13 cellular contexts compared by ENCODE assay signal in the genomic region with DNA sequence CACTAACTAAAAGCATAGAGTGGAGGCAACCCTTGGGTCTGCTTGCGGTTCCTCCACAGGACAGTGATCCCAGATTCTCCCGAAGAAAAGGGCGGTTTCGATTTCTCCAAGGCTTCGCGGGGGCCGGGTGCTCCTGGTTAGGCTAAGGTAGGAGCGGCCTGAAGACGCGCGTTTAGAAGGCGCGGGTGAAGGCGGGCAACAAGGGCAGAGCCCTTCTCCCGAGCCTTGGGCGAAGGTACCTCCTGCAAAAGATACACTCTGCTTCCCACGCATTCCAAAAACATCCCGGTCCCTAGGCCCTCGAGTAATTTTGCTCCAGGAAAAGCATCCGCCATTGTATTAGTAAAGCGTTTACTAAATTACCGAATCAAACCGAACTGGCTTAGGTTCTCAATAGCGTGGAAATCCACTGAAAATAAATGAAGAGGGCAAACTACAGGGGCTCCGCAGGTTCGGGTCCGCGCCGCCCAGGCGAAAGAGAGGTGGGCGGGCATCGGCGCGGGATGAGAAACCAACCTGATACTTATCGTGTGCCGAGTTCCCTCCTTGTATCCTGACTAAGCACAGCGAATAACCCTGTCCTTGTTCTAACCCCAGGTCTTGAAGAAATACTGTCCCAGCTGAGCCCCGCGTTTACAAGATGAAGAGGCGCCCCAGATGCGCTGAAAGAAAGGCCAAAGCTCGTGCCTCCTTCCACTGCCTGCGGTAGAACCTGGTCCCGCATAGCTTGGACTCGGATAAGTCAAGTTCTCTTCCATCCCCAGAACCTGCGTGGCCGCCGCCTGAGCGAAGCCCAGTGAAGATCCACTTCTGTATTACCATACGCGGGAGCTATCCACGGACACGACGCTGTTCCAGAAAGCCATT. TPM values are rescaled to one million over a fixed set of nuclear protein-coding genes. Genes with fewer than 3 reads are reported as not detected.
DNase-seq lines count a peak whose midpoint lies in the region; ATAC-seq and TF ChIP-seq lines count a peak whose summit lies in the region.
"Had no signal": no experiment of that assay in that cellular context is flagged by ENCODE, and none has a peak within 500 bp of the region (broad histone marks: within the 10 kb centered on the region; RNA-seq: fewer than 3 reads in every experiment).

No MANE protein-coding gene starts in this region.

- peak overlapping the region; percentile 89 to 94 for H3K27ac ChIP-seq in ovary
- H3K27ac ChIP-seq: body of pancreas, pancreas had no signal

- no peak for TF ChIP-seq EP300 in ovary (IDR thresholded peaks at IDR 0.05)

- intact Hi-C loops in ovary (cut with DNase I), result loop anchor here (10.0 kb wide), 3 partner anchors 99 to 181 kb away; a partner anchor contains a TSS

- peak overlapping the region; percentile 69 for H3K4me3 Mint-ChIP-seq in HFFc6
- peak overlapping the region; percentile 62 for H3K4me3 Mint-ChIP-seq in endothelial cell (ENCODE audit: unreplicated experiment)

- H3K36me3 Mint-ChIP-seq in HFFc6 (ENCODE audit: low read depth) (no peaks in the 10 kb centered on the region), endothelial cell (ENCODE audit: low read depth, unreplicated experiment) (no peaks in the 10 kb centered on the region)

- H3K36me3 ChIP-seq in BE2C (no peaks in the 10 kb centered on the region), ovary (no peaks in the 10 kb centered on the region)
- H3K36me3 ChIP-seq: pancreas had no signal

- no peaks in the 10 kb centered on the region for H3K9me3 ChIP-seq in BE2C
- no peaks in the 10 kb centered on the region for H3K9me3 ChIP-seq in ovary
- H3K9me3 ChIP-seq: body of pancreas, pancreas had no signal

- 3 to 8% (median 3%) methylated on average over 54 of the region's 54 CpGs for WGBS in ovary, 3 donors

- no peaks in the 10 kb centered on the region for H3K27me3 ChIP-seq in BE2C
- no peaks in the 10 kb centered on the region for H3K27me3 ChIP-seq in ovary

- peaks cover 88% of the 10 kb centered on the region for H3K27me3 Mint-ChIP-seq in HFFc6 (ENCODE audit: insufficient read depth)
- peaks cover 52% of the 10 kb centered on the region for H3K27me3 Mint-ChIP-seq in endothelial cell (ENCODE audit: unreplicated experiment)

- H3K27ac Mint-ChIP-seq in HFFc6 (no peak overlapping the region), endothelial cell (ENCODE audit: unreplicated experiment) (no peak overlapping the region)

- H3K4me3 ChIP-seq in BE2C (ENCODE audit: low read depth, low read length) (peak overlapping the region; percentile 63), ovary (peak overlapping the region; percentile 87)
- H3K4me3 ChIP-seq: body of pancreas had no signal

- H3K9me3 Mint-ChIP-seq in HFFc6, result no peaks in the 10 kb centered on the region
- H3K9me3 Mint-ChIP-seq in endothelial cell (ENCODE audit: unreplicated experiment), result no peaks in the 10 kb centered on the region

- H3K4me1 ChIP-seq in BE2C (no peaks in the 10 kb centered on the region), ovary (ENCODE audit: insufficient read depth) (peaks cover 12% of the 10 kb centered on the region)
- H3K4me1 ChIP-seq: pancreas had no signal

- H3K4me1 Mint-ChIP-seq in HFFc6 (ENCODE audit: low read depth), result peaks cover 11% of the 10 kb centered on the region; the same call in 1 of the 2 replicates
- H3K4me1 Mint-ChIP-seq in endothelial cell (ENCODE audit: unreplicated experiment), result peaks cover 31% of the 10 kb centered on the region

- DNase-seq in BE2C (no peak), HFFc6 (no peak), endothelial cell (ENCODE audit: low spot score) (peak; percentile 4), ovary (peak; percentile 35 to 62 (median 40)), epidermal melanocyte (ENCODE audit: insufficient read length, low spot score) (no peak), occipital lobe (lab: John Stamatoyannopoulos, UW) (no peak), medulla oblongata (ENCODE audit: extremely low spot score) (no peak)
- DNase-seq: body of pancreas, DMS53, NCI-H1930, pancreas, SHP77 treated with DMSO at 0.1 percent for 48 hours had no signal

- TF ChIP-seq CTCF in BE2C (IDR thresholded peaks at IDR 0.05; ENCODE audit: low read depth, low read length) (no peak), HFFc6 (IDR thresholded peaks at IDR 0.05) (no peak), endothelial cell (IDR thresholded peaks at IDR 0.05; ENCODE audit: unreplicated experiment) (no peak), ovary (IDR thresholded peaks at IDR 0.05) (no peak)

- TF ChIP-seq POLR2A in ovary (IDR thresholded peaks at IDR 0.05), result no peak

- no peak for ATAC-seq in HG03354 (IDR thresholded peaks at IDR 0.05; ENCODE audit: poor library complexity, severe bottlenecking, unreplicated experiment)
- ATAC-seq: body of pancreas had no signal

RNA-seq across cellular contexts. Expression of a gene that starts 1.9 kb away (rescaled TPM):
- polyA plus RNA-seq in BE2C (2012; ENCODE audit: insufficient read depth, insufficient read length, low read depth), result 6.7 TPM
- total RNA-seq in HFFc6 (2021; fragmentation: NEBNext Ultra II Directional; extraction: Animal tissue kit (Norgen Biotek cat#: 25700)), result not detected
- total RNA-seq in endothelial cell (ENCODE audit: unreplicated experiment) (not detected), ovary (100 to 1,000 TPM in 2 of 7 donors, 10 to 100 TPM in 5; 33.1 to 171 (median 77.2) TPM), occipital lobe (not detected)
- 10 to 100 TPM; 28.2 to 56.0 TPM for polyA plus RNA-seq in ovary

Comparison
In these comparisons a context has a peak if more than half of its experiments do, and no peak if none do; other contexts are left out.
1. DNase-seq: peak in endothelial cell (single experiment) and ovary (5 of 5); none in BE2C (single experiment), HFFc6 (single experiment), epidermal melanocyte (single experiment), occipital lobe (single experiment) and medulla oblongata (single experiment).
2. RNA of a gene that starts 1.9 kb away (total RNA-seq): 33.1 to 171 TPM in ovary; not detected in HFFc6, not detected in endothelial cell (single experiment) and not detected in occipital lobe (single experiment); every median in the first group is over 10 times any median in the second.